Comparison of ENCODE assay signal across 15 cellular contexts in genomic region chr4:153207027-153207426, GRCh38. TPM values are rescaled to one million over a fixed set of nuclear protein-coding genes. Genes with fewer than 3 reads are reported as not detected.
A peak's percentile ranks its signal among the peaks of the same experiment; 100 is the strongest.
DNase-seq lines count a peak whose midpoint lies in the region; ATAC-seq, FAIRE-seq and TF ChIP-seq lines count a peak whose summit lies in the region.
"Had no signal": no experiment of that assay in that cellular context is flagged by ENCODE, and none has a peak within 500 bp of the region (broad histone marks: within the 10 kb centered on the region; RNA-seq: fewer than 3 reads in every experiment).

No MANE protein-coding gene starts in this region.

- no peak for TF ChIP-seq EP300 in H1 (IDR thresholded peaks at IDR 0.05; ENCODE audit: borderline replicate concordance in 1 of 2, low read depth in 2 of 2, low read length in 2 of 2)

- H3K23me2 ChIP-seq in H9 (ENCODE audit: insufficient read length, low read depth, low read length, poor library complexity, severe bottlenecking) (peaks cover 22% of the 10 kb centered on the region), H1 (ENCODE audit: low read depth, low read length) (peaks cover 11% of the 10 kb centered on the region)

- H2BK15ac ChIP-seq in H9 (ENCODE audit: low read depth, low read length) (no peak overlapping the region), H1 (ENCODE audit: low read length) (no peak overlapping the region)

- no peak for TF ChIP-seq POLR2A in H1 (IDR thresholded peaks at IDR 0.05; ENCODE audit: control extremely low read depth in 1 of 2, low read depth in 2 of 2, low read length in 2 of 2)

- H3K4me3 ChIP-seq in H1 (ENCODE audit: extremely low read depth in 1 of 4, insufficient read depth in 2 of 4, low read depth in 3 of 4, low read length in 4 of 4), result peak overlapping the region in 2 of 4 experiments; percentile 1 to 58; a peak in 5 of 8 replicates
- H3K4me3 ChIP-seq in osteoblast (ENCODE audit: insufficient read depth, low read length), result no peak overlapping the region
- H3K4me3 ChIP-seq in coronary artery, result no peak overlapping the region
- H3K4me3 ChIP-seq: BLaER1, GM23248, sigmoid colon had no signal

- H2BK120ac ChIP-seq in H9 (ENCODE audit: low read depth, low read length, poor library complexity, severe bottlenecking) (peak overlapping the region; percentile 42), H1 (replicated peaks; ENCODE audit: low read depth, low read length) (no peak overlapping the region)

- H3K36me3 ChIP-seq in H1 (ENCODE audit: control insufficient read depth in 2 of 4, insufficient read depth in 4 of 4, low read length in 3 of 4) (no peaks in the 10 kb centered on the region; a peak in 1 of 8 replicates), osteoblast (ENCODE audit: insufficient read depth, low read length) (no peaks in the 10 kb centered on the region)
- H3K36me3 ChIP-seq: BLaER1, sigmoid colon had no signal

- H4K91ac ChIP-seq in H9 (ENCODE audit: insufficient read length, low read depth, low read length) (no peak overlapping the region), H1 (replicated peaks; ENCODE audit: insufficient read length, low read length) (peak overlapping the region; percentile 57)

- POLR2A ChIA-PET in H1 (lab: Charles Lee; ENCODE audit: partially characterized antibody), result interaction anchor here (0.7 to 2.3 kb wide), 4 partner anchors 42 to 97 kb away, joined by 3 to 9 read pairs (median 4); no protein-coding TSS in a partner anchor

- H3K79me2 ChIP-seq in H9 (ENCODE audit: insufficient read depth, low read length), result no peaks in the 10 kb centered on the region
- H3K79me2 ChIP-seq in H1 (ENCODE audit: control insufficient read depth in 1 of 2, insufficient read depth in 2 of 2, low read length in 2 of 2), result peaks cover 0 to 4% of the 10 kb centered on the region in 2 experiments; a peak in 2 of 4 replicates
- H3K79me2 ChIP-seq in osteoblast (ENCODE audit: insufficient read depth, low read length), result no peaks in the 10 kb centered on the region

- peak overlapping the region; percentile 66 for H3K18ac ChIP-seq in H9 (ENCODE audit: insufficient read length, low read depth, low read length)
- peak overlapping the region; percentile 91 for H3K18ac ChIP-seq in H1 (ENCODE audit: extremely low read depth, low read length)

- no peak for TF ChIP-seq RAD21 in H1 (IDR thresholded peaks at IDR 0.05 in 1 of 2, conservative IDR thresholded peaks at IDR 0.05 in 1 of 2; ENCODE audit: low read depth in 2 of 2, low read length in 2 of 2)

- H2AK5ac ChIP-seq in H9 (ENCODE audit: insufficient read length, low read length) (no peak overlapping the region), H1 (ENCODE audit: low read depth, low read length) (peak overlapping the region; percentile 43; the same call in 1 of the 2 replicates)

- H2BK12ac ChIP-seq in H9 (ENCODE audit: insufficient read length, low read depth, low read length) (peak overlapping the region; percentile 52), H1 (ENCODE audit: low read depth, low read length) (peak overlapping the region; percentile 92)

- no peak overlapping the region; the same call in 1 of the 2 replicates for H3K4ac ChIP-seq in H9 (ENCODE audit: low read depth, low read length)
- H3K4ac ChIP-seq in H1 (replicated peaks; ENCODE audit: insufficient read length, low read depth, low read length), result no peak overlapping the region

- no peak overlapping the region for H2BK5ac ChIP-seq in H9 (ENCODE audit: insufficient read length, low read length)
- H2BK5ac ChIP-seq in H1 (ENCODE audit: low read depth, low read length), result peak overlapping the region; percentile 79; the same call in 1 of the 2 replicates

- H4K8ac ChIP-seq in H9 (replicated peaks; ENCODE audit: insufficient read length, low read depth, low read length) (no peak overlapping the region), H1 (ENCODE audit: extremely low read depth, insufficient read depth, low read length) (no peak overlapping the region)

- ATAC-seq in HG03097 (IDR thresholded peaks at IDR 0.05; ENCODE audit: low FRiP score, unreplicated experiment), result no peak

- peaks cover 3 to 4% of the 10 kb centered on the region in 2 experiments; a peak in 4 of 5 replicates for H3K9me3 Mint-ChIP-seq in H9
- H3K9me3 Mint-ChIP-seq: T-helper 1 cell treated with Interleukin-12 subunit alpha and Interleukin-12 subunit beta and Interleukin-4 antibody, amounts not matched to agents 30 μg/mL and 1 μg/mL, for 36 hours had no signal

- H3K27me3 Mint-ChIP-seq in H9 (ENCODE audit: low read depth), result peaks cover 13% of the 10 kb centered on the region; the same call in 1 of the 2 replicates

- H3K4me2 ChIP-seq in H9 (ENCODE audit: insufficient read depth, insufficient read length, low read length) (peak overlapping the region; percentile 87), H1 (ENCODE audit: insufficient read depth in 1 of 2, low read depth in 2 of 2, low read length in 2 of 2) (peak overlapping the region; percentile 91 to 95), osteoblast (ENCODE audit: insufficient read depth, low read length) (no peak overlapping the region)
- H3K4me2 ChIP-seq: BLaER1 had no signal

- no peak overlapping the region for H3K27ac ChIP-seq in H9 (ENCODE audit: insufficient read length, low read depth, low read length)
- peak overlapping the region; percentile 39; the same call in 1 of the 2 replicates for H3K27ac ChIP-seq in H1 (ENCODE audit: low read depth, low read length)
- no peak overlapping the region for H3K27ac ChIP-seq in osteoblast (ENCODE audit: low read depth, low read length)
- H3K27ac ChIP-seq in coronary artery, result no peak overlapping the region
- H3K27ac ChIP-seq: BLaER1, GM23248, RWPE1, sigmoid colon had no signal

- H3K56ac ChIP-seq in H9 (ENCODE audit: insufficient read length, low read depth, low read length), result no peak overlapping the region
- H3K56ac ChIP-seq in H1 (replicated peaks; ENCODE audit: insufficient read length, low read depth, low read length), result no peak overlapping the region

- H3K9ac ChIP-seq in H9 (ENCODE audit: extremely low read depth, insufficient read length, low read length) (no peak overlapping the region), H1 (replicated peaks in 1 of 4; ENCODE audit: extremely low read depth in 1 of 4, low read depth in 3 of 4, low read length in 3 of 4) (no peak overlapping the region)
- H3K9ac ChIP-seq: BLaER1, GM23248 had no signal

- H3K9me3 ChIP-seq in H9 (ENCODE audit: control insufficient read depth, low read depth, low read length) (no peaks in the 10 kb centered on the region), H1 (ENCODE audit: insufficient read depth in 2 of 2, low read depth in 1 of 2, low read length in 1 of 2) (no peaks in the 10 kb centered on the region), osteoblast (ENCODE audit: low read depth, low read length) (no peaks in the 10 kb centered on the region)
- H3K9me3 ChIP-seq: BLaER1, sigmoid colon had no signal

- no CpG with 5 or more reads among the region's 8 CpGs for WGBS in H9 (ENCODE audit: extremely low coverage, insufficient read length, low lambda C conversion rate)
- 34% methylated on average over 8 of the region's 8 CpGs; no CpG with 5 or more reads in 1 of the 2 experiments for WGBS in H1 (ENCODE audit: extremely low coverage in 1 of 2, insufficient coverage in 1 of 2, insufficient read length in 1 of 2, insufficient replicate concordance in 2 of 2, low coverage in 1 of 2, low lambda C conversion rate in 2 of 2, missing lambda C conversion rate in 1 of 2), 2 experiments

- H2AFZ ChIP-seq in H9 (ENCODE audit: low read length) (no peak overlapping the region), H1 (ENCODE audit: low read length) (no peak overlapping the region), osteoblast (ENCODE audit: low read length) (no peak overlapping the region)
- H2AFZ ChIP-seq: GM23248 had no signal

- H3K4me1 ChIP-seq in H9 (ENCODE audit: insufficient read depth, low read length) (peaks cover 19% of the 10 kb centered on the region; the same call in 1 of the 2 replicates), H1 (replicated peaks in 1 of 4; ENCODE audit: control insufficient read depth in 3 of 4, insufficient read depth in 4 of 4, low read length in 3 of 4) (peaks cover 9 to 35% (median 24%) of the 10 kb centered on the region in 4 experiments), osteoblast (ENCODE audit: insufficient read depth, low read length) (peaks cover 4% of the 10 kb centered on the region)

- CTCF ChIA-PET in H1 (lab: Charles Lee; ENCODE audit: partially characterized antibody), result interaction anchor here (0.6 to 4.8 kb wide), 13 partner anchors 13 to 529 kb away, joined by 3 to 25 read pairs (median 4); no protein-coding TSS in a partner anchor

- peaks cover 54 to 64% of the 10 kb centered on the region in 2 experiments for H3K4me1 Mint-ChIP-seq in H9

- H3K4me3 Mint-ChIP-seq in H9, result peak overlapping the region; percentile 35 to 83
- H3K4me3 Mint-ChIP-seq: T-helper 1 cell treated with Interleukin-12 subunit alpha and Interleukin-12 subunit beta and Interleukin-4 antibody, amounts not matched to agents 30 μg/mL and 1 μg/mL, for 36 hours had no signal

- H3K14ac ChIP-seq in H9 (ENCODE audit: insufficient read depth, low read length), result 0 out of 2 replicates have a peak overlapping the region, but pooled peaks have one; percentile 1
- H3K14ac ChIP-seq in H1 (ENCODE audit: insufficient read length), result no peak overlapping the region

- peaks cover 0 to 17% (median 17%) of the 10 kb centered on the region in 3 experiments; a peak in 4 of 7 replicates for H3K36me3 Mint-ChIP-seq in H9 (ENCODE audit: insufficient read depth in 1 of 3, low read depth in 3 of 3)

- no peaks in the 10 kb centered on the region; the same call in 1 of the 2 replicates for H3K27me3 ChIP-seq in H9 (ENCODE audit: insufficient read depth, low read length)
- no peaks in the 10 kb centered on the region; a peak in 1 of 7 replicates for H3K27me3 ChIP-seq in H1 (replicated peaks in 1 of 4; ENCODE audit: control insufficient read depth in 3 of 4, extremely low read depth in 1 of 4, insufficient read depth in 3 of 4, low read length in 3 of 4)
- peaks cover 6% of the 10 kb centered on the region for H3K27me3 ChIP-seq in osteoblast (ENCODE audit: insufficient read depth, low read length)
- H3K27me3 ChIP-seq: BLaER1, sigmoid colon had no signal

- H4K5ac ChIP-seq in H9 (ENCODE audit: insufficient read length, low read depth, low read length) (no peak overlapping the region), H1 (ENCODE audit: insufficient read length, low read depth, low read length) (peak overlapping the region; percentile 52)

- H2BK20ac ChIP-seq in H9 (ENCODE audit: low read depth, low read length, poor library complexity, severe bottlenecking) (no peak overlapping the region), H1 (ENCODE audit: low read length) (peak overlapping the region; percentile 88)

- H4K20me1 ChIP-seq in H9 (ENCODE audit: control insufficient read depth, insufficient read depth, insufficient read length) (no peaks in the 10 kb centered on the region), H1 (replicated peaks in 1 of 2; ENCODE audit: control insufficient read depth in 1 of 2, insufficient read depth in 2 of 2, low read length in 2 of 2) (no peaks in the 10 kb centered on the region), osteoblast (ENCODE audit: insufficient read depth, low read length) (no peaks in the 10 kb centered on the region)
- H4K20me1 ChIP-seq: BLaER1 had no signal

- H3T11ph ChIP-seq in H9 (ENCODE audit: low read length), result no peak overlapping the region

- H3K23ac ChIP-seq in H9 (ENCODE audit: insufficient read length, low read depth, low read length) (no peak overlapping the region), H1 (ENCODE audit: insufficient read length) (no peak overlapping the region)

- peak; percentile 69 for FAIRE-seq in H1 (lab: Jason Lieb, UNC)

- DNase-seq in H9 (peak; percentile 50), OCI-M1 (lab: John Stamatoyannopoulos, UW) (peak; percentile 40), H1 (ENCODE audit: low read depth in 1 of 2, low spot score in 2 of 2) (peak in 1 of 2 experiments; percentile 56), osteoblast (ENCODE audit: insufficient read length, low spot score, missing footprints) (peak; percentile 32), SHP77 (lab: John Stamatoyannopoulos, UW) (no peak), coronary artery (ENCODE audit: low spot score) (no peak)
- DNase-seq: DMS79 treated with DMSO at 0.1 percent for 48 hours, MV-4-11, NCI-H2081, sigmoid colon had no signal

- H3K79me1 ChIP-seq in H9 (ENCODE audit: insufficient read depth, low read depth, low read length, poor library complexity, severe bottlenecking) (no peaks in the 10 kb centered on the region), H1 (ENCODE audit: low read depth, low read length) (peaks cover 2% of the 10 kb centered on the region)

- H3K27ac Mint-ChIP-seq in H9, result peak overlapping the region; percentile 76 to 99 (median 95); a peak in 6 of 7 replicates
- H3K27ac Mint-ChIP-seq: T-helper 1 cell treated with Interleukin-12 subunit alpha and Interleukin-12 subunit beta and Interleukin-4 antibody, amounts not matched to agents 30 μg/mL and 1 μg/mL, for 36 hours had no signal

- TF ChIP-seq CTCF in H9 (conservative IDR thresholded peaks at IDR 0.05), result no peak
- TF ChIP-seq CTCF in H1 (IDR thresholded peaks at IDR 0.05; ENCODE audit: control extremely low read depth in 1 of 3, insufficient read depth in 1 of 3, low read depth in 1 of 3, low read length in 3 of 3), result no peak
- no peak for TF ChIP-seq CTCF in osteoblast (IDR thresholded peaks at IDR 0.05; ENCODE audit: extremely low read depth, low read depth, low read length)
- no peak for TF ChIP-seq CTCF in coronary artery (IDR thresholded peaks at IDR 0.05)

RNA-seq across cellular contexts. Expression of gene TRIM2, which starts 2.8 kb away (rescaled TPM):
- total RNA-seq in H9 (2021) (28.9 and 29.0 TPM in 2 replicates), osteoblast (39.8 and 54.5 TPM in 2 replicates)
- total RNA-seq in H1 (2021; fragmentation: NEBNext Ultra II Directional; extraction: Animal tissue kit (Norgen Biotek cat#: 25700)), result 58.1 and 59.8 TPM in 2 replicates
- 30.8 and 34.0 TPM in 2 replicates for polyA plus RNA-seq in H1 (2011; rRNA removed)
- 30.1 TPM for polyA plus RNA-seq in H1 (2011; cell fraction: cytosol; rRNA removed)
- 51.4 TPM for polyA plus RNA-seq in H1 (2011; cell fraction: nucleus; rRNA removed)
- 25.9 to 40.1 TPM (median 35.7 TPM) in 4 replicates for polyA plus RNA-seq in H1 (2012, experiment 1 of 2)
- 7.1 TPM for polyA plus RNA-seq in H1 (2012, experiment 2 of 2)
- polyA plus RNA-seq in H1 (2013, experiment 1 of 2), result 20.5 TPM
- polyA plus RNA-seq in H1 (2013, experiment 2 of 2), result 17.9 TPM
- 196 and 248 TPM in 2 replicates for polyA minus RNA-seq in H1 (2011; rRNA and poly(A)+ RNA removed)
- polyA minus RNA-seq in H1 (2011; cell fraction: cytosol; rRNA and poly(A)+ RNA removed), result 78.7 TPM
- 117 TPM for polyA minus RNA-seq in H1 (2011; cell fraction: nucleus; rRNA and poly(A)+ RNA removed)

Comparison
In these comparisons a context has a peak if more than half of its experiments do, and no peak if none do; other contexts are left out.
1. DNase-seq: peak in H9 (single experiment), OCI-M1 (single experiment) and osteoblast (single experiment); none in SHP77 (0 of 2) and coronary artery (single experiment).